1 cellular context compared by ENCODE assay signal in the genomic region with DNA sequence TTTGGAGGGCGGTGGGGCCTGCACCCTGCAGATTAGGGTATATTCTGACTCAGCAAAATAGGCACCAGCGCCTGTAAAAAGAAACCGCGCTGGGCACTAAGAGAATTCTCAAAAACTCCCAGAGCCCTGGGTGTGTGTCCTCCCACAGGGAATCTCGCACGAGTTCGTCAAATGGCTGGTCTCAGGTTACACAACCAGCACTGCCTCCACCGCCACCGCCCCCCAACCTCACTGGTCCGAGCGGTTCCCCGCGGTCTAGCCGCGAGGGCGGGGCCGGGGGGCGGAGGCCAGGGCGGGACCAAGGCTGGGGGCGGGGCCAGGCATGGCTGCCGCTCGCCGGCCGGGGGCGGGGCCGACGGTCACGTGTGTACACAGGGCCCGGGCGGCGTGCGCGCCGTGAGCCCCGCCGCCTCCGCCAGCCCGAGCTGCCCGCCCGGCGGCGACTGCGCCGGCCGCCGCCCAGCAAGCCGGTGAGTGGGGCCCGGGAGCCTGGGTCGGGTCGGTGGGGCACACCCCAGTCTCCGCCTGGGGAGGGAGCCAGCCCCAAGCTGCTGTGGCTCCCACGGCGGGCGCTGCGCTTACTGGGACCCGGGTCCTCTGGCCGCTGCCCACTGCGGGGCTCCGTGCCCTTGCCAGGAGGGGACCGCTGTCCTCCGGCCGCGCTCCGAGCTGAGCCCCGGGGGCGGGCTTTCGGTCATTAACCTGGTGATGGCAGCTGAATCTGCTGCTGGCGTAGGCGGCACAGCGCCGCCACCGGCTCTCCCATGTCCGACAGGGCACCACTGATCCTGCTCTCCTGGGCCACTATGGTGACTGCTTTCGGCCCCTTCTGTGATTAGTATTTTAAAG.
TF ChIP-seq lines count a peak whose summit lies in the region.

A gene with protein sequence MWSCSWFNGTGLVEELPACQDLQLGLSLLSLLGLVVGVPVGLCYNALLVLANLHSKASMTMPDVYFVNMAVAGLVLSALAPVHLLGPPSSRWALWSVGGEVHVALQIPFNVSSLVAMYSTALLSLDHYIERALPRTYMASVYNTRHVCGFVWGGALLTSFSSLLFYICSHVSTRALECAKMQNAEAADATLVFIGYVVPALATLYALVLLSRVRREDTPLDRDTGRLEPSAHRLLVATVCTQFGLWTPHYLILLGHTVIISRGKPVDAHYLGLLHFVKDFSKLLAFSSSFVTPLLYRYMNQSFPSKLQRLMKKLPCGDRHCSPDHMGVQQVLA (plus strand): TSS at position 358 of the 849 bp plus-strand sequence. CDS start 12,970 bp downstream, outside the sequence.

TF ChIP-seq in HepG2, 621 proteins besides CTCF, POLR2A, EP300 and RAD21 (continued from another document and continues in another):
- TF ChIP-seq, protein P1, sequence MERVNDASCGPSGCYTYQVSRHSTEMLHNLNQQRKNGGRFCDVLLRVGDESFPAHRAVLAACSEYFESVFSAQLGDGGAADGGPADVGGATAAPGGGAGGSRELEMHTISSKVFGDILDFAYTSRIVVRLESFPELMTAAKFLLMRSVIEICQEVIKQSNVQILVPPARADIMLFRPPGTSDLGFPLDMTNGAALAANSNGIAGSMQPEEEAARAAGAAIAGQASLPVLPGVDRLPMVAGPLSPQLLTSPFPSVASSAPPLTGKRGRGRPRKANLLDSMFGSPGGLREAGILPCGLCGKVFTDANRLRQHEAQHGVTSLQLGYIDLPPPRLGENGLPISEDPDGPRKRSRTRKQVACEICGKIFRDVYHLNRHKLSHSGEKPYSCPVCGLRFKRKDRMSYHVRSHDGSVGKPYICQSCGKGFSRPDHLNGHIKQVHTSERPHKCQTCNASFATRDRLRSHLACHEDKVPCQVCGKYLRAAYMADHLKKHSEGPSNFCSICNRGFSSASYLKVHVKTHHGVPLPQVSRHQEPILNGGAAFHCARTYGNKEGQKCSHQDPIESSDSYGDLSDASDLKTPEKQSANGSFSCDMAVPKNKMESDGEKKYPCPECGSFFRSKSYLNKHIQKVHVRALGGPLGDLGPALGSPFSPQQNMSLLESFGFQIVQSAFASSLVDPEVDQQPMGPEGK (CRISPR knock-in tag; IDR thresholded peaks at IDR 0.05), result peak; percentile 86
- 0 out of 2 replicates have a peak, but pooled peaks have one; percentile 19 for TF ChIP-seq ZNF558 (CRISPR knock-in tag; IDR thresholded peaks at IDR 0.05; ENCODE audit: borderline replicate concordance)
- TF ChIP-seq, protein P2, sequence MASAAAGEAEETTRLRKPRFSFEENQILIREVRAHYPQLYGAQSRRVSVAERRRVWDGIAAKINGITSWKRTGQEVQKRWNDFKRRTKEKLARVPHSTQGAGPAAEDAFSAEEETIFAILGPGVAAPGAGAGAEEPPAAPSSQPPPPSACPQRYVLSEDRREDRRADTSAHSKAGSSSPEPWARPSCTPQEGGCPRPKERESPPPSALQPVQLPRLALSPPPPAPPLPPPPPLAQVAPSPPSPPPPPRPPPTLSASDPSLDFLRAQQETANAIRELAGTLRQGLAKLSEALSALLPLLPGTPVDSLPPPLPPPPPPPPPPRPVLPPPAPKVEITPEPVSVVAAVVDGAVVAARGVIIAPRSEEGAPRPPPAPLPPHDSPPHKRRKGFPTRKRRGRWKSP (CRISPR knock-in tag; IDR thresholded peaks at IDR 0.05), result no peak
- TF ChIP-seq ZNF768 (CRISPR knock-in tag; IDR thresholded peaks at IDR 0.05), result peak; percentile 48; the same call in 1 of the 2 replicates
- TF ChIP-seq SALL1 (CRISPR knock-in tag; IDR thresholded peaks at IDR 0.05), result peak; percentile 33; the same call in 1 of the 2 replicates
- TF ChIP-seq THYN1 (CRISPR knock-in tag; IDR thresholded peaks at IDR 0.05; ENCODE audit: borderline replicate concordance, low read depth), result no peak
- TF ChIP-seq EED (CRISPR knock-in tag; IDR thresholded peaks at IDR 0.05), result peak; percentile 63; the same call in 1 of the 2 replicates
- no peak for TF ChIP-seq ESRRA (CRISPR knock-in tag; IDR thresholded peaks at IDR 0.05; ENCODE audit: low read depth)
- TF ChIP-seq JDP2 (CRISPR knock-in tag; IDR thresholded peaks at IDR 0.05; ENCODE audit: borderline replicate concordance), result no peak
- 0 out of 2 replicates have a peak, but pooled peaks have one; percentile 28 for TF ChIP-seq YEATS2 (CRISPR knock-in tag; IDR thresholded peaks at IDR 0.05; ENCODE audit: borderline replicate concordance)
- peak; percentile 90 for TF ChIP-seq CHD2 (IDR thresholded peaks at IDR 0.05; ENCODE audit: low read depth, low read length)
- TF ChIP-seq, protein P3, sequence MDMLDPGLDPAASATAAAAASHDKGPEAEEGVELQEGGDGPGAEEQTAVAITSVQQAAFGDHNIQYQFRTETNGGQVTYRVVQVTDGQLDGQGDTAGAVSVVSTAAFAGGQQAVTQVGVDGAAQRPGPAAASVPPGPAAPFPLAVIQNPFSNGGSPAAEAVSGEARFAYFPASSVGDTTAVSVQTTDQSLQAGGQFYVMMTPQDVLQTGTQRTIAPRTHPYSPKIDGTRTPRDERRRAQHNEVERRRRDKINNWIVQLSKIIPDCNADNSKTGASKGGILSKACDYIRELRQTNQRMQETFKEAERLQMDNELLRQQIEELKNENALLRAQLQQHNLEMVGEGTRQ (IDR thresholded peaks at IDR 0.05; ENCODE audit: low read depth, low read length), result no peak
- TF ChIP-seq, protein P3 (CRISPR knock-in tag; IDR thresholded peaks at IDR 0.05; ENCODE audit: borderline replicate concordance), result no peak
- TF ChIP-seq, protein P4, sequence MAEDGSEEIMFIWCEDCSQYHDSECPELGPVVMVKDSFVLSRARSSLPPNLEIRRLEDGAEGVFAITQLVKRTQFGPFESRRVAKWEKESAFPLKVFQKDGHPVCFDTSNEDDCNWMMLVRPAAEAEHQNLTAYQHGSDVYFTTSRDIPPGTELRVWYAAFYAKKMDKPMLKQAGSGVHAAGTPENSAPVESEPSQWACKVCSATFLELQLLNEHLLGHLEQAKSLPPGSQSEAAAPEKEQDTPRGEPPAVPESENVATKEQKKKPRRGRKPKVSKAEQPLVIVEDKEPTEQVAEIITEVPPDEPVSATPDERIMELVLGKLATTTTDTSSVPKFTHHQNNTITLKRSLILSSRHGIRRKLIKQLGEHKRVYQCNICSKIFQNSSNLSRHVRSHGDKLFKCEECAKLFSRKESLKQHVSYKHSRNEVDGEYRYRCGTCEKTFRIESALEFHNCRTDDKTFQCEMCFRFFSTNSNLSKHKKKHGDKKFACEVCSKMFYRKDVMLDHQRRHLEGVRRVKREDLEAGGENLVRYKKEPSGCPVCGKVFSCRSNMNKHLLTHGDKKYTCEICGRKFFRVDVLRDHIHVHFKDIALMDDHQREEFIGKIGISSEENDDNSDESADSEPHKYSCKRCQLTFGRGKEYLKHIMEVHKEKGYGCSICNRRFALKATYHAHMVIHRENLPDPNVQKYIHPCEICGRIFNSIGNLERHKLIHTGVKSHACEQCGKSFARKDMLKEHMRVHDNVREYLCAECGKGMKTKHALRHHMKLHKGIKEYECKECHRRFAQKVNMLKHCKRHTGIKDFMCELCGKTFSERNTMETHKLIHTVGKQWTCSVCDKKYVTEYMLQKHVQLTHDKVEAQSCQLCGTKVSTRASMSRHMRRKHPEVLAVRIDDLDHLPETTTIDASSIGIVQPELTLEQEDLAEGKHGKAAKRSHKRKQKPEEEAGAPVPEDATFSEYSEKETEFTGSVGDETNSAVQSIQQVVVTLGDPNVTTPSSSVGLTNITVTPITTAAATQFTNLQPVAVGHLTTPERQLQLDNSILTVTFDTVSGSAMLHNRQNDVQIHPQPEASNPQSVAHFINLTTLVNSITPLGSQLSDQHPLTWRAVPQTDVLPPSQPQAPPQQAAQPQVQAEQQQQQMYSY (CRISPR knock-in tag; IDR thresholded peaks at IDR 0.05), result no peak
- no peak for TF ChIP-seq JUN (CRISPR knock-in tag; IDR thresholded peaks at IDR 0.05)
- 0 out of 2 replicates have a peak, but pooled peaks have one; percentile 15 for TF ChIP-seq ZNF264 (CRISPR knock-in tag; IDR thresholded peaks at IDR 0.05)
- TF ChIP-seq NCOA5 (CRISPR knock-in tag; IDR thresholded peaks at IDR 0.05), result no peak
- no peak for TF ChIP-seq ZNF292 (CRISPR knock-in tag; IDR thresholded peaks at IDR 0.05; ENCODE audit: borderline replicate concordance, low read depth)
- TF ChIP-seq BRCA1 (CRISPR knock-in tag; IDR thresholded peaks at IDR 0.05), result no peak
- TF ChIP-seq, protein P5, sequence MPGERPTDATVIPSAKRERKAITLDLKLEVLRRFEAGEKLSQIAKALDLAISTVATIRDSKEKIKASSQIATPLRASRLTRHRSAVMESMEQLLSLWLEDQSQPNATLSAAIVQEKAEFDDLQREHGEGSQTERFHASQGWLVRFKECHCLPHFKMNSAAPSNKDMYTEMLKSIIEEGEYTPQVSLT (CRISPR knock-in tag; IDR thresholded peaks at IDR 0.05; ENCODE audit: borderline replicate concordance, low read depth), result 0 out of 2 replicates have a peak, but pooled peaks have one; percentile 17
- TF ChIP-seq ZNF547 (CRISPR knock-in tag; IDR thresholded peaks at IDR 0.05), result no peak; the same call in 1 of the 2 replicates
- no peak for TF ChIP-seq EHMT2 (IDR thresholded peaks at IDR 0.05; ENCODE audit: borderline replicate concordance, low read depth, low read length)
- no peak for TF ChIP-seq NR2F1 (CRISPR knock-in tag; IDR thresholded peaks at IDR 0.05)
- TF ChIP-seq, protein P6, sequence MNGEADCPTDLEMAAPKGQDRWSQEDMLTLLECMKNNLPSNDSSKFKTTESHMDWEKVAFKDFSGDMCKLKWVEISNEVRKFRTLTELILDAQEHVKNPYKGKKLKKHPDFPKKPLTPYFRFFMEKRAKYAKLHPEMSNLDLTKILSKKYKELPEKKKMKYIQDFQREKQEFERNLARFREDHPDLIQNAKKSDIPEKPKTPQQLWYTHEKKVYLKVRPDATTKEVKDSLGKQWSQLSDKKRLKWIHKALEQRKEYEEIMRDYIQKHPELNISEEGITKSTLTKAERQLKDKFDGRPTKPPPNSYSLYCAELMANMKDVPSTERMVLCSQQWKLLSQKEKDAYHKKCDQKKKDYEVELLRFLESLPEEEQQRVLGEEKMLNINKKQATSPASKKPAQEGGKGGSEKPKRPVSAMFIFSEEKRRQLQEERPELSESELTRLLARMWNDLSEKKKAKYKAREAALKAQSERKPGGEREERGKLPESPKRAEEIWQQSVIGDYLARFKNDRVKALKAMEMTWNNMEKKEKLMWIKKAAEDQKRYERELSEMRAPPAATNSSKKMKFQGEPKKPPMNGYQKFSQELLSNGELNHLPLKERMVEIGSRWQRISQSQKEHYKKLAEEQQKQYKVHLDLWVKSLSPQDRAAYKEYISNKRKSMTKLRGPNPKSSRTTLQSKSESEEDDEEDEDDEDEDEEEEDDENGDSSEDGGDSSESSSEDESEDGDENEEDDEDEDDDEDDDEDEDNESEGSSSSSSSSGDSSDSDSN (CRISPR knock-in tag; IDR thresholded peaks at IDR 0.05), result peak; percentile 70; the same call in 1 of the 2 replicates
- TF ChIP-seq SIX4 (CRISPR knock-in tag; IDR thresholded peaks at IDR 0.05), result peak; percentile 97
- TF ChIP-seq, protein P7, sequence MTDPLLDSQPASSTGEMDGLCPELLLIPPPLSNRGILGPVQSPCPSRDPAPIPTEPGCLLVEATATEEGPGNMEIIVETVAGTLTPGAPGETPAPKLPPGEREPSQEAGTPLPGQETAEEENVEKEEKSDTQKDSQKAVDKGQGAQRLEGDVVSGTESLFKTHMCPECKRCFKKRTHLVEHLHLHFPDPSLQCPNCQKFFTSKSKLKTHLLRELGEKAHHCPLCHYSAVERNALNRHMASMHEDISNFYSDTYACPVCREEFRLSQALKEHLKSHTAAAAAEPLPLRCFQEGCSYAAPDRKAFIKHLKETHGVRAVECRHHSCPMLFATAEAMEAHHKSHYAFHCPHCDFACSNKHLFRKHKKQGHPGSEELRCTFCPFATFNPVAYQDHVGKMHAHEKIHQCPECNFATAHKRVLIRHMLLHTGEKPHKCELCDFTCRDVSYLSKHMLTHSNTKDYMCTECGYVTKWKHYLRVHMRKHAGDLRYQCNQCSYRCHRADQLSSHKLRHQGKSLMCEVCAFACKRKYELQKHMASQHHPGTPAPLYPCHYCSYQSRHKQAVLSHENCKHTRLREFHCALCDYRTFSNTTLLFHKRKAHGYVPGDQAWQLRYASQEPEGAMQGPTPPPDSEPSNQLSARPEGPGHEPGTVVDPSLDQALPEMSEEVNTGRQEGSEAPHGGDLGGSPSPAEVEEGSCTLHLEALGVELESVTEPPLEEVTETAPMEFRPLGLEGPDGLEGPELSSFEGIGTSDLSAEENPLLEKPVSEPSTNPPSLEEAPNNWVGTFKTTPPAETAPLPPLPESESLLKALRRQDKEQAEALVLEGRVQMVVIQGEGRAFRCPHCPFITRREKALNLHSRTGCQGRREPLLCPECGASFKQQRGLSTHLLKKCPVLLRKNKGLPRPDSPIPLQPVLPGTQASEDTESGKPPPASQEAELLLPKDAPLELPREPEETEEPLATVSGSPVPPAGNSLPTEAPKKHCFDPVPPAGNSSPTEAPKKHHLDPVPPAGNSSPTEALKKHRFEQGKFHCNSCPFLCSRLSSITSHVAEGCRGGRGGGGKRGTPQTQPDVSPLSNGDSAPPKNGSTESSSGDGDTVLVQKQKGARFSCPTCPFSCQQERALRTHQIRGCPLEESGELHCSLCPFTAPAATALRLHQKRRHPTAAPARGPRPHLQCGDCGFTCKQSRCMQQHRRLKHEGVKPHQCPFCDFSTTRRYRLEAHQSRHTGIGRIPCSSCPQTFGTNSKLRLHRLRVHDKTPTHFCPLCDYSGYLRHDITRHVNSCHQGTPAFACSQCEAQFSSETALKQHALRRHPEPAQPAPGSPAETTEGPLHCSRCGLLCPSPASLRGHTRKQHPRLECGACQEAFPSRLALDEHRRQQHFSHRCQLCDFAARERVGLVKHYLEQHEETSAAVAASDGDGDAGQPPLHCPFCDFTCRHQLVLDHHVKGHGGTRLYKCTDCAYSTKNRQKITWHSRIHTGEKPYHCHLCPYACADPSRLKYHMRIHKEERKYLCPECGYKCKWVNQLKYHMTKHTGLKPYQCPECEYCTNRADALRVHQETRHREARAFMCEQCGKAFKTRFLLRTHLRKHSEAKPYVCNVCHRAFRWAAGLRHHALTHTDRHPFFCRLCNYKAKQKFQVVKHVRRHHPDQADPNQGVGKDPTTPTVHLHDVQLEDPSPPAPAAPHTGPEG (CRISPR knock-in tag; IDR thresholded peaks at IDR 0.05), result no peak
- TF ChIP-seq, protein P8, sequence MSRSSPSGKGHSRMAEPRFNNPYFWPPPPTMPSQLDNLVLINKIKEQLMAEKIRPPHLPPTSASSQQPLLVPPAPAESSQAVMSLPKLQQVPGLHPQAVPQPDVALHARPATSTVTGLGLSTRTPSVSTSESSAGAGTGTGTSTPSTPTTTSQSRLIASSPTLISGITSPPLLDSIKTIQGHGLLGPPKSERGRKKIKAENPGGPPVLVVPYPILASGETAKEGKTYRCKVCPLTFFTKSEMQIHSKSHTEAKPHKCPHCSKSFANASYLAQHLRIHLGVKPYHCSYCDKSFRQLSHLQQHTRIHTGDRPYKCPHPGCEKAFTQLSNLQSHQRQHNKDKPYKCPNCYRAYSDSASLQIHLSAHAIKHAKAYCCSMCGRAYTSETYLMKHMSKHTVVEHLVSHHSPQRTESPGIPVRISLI (CRISPR knock-in tag; IDR thresholded peaks at IDR 0.05; ENCODE audit: borderline replicate concordance), result no peak
- TF ChIP-seq YEATS4 (CRISPR knock-in tag; IDR thresholded peaks at IDR 0.05; ENCODE audit: borderline replicate concordance), result peak; percentile 37; the same call in 1 of the 2 replicates
- TF ChIP-seq SKI (IDR thresholded peaks at IDR 0.05; ENCODE audit: partially characterized antibody), result peak; percentile 41
- no peak for TF ChIP-seq ZNF354B (CRISPR knock-in tag; IDR thresholded peaks at IDR 0.05)
- TF ChIP-seq GABPB1 (CRISPR knock-in tag; IDR thresholded peaks at IDR 0.05), result peak; percentile 52; the same call in 1 of the 2 replicates
